Comparison of ENCODE assay signal across 8 cellular contexts in genomic region chr7:47474937-47475879, GRCh38.
DNase-seq lines count a peak whose midpoint lies in the region; ATAC-seq, FAIRE-seq and TF ChIP-seq lines count a peak whose summit lies in the region.

No MANE protein-coding gene starts in this region.

- TF ChIP-seq EP300 in tibial nerve (IDR thresholded peaks at IDR 0.05), result peak in 1 of 2 donors; percentile 89

- FAIRE-seq in bronchial epithelial cell (lab: Jason Lieb, UNC), result no peak

- H3K27ac ChIP-seq in lower lobe of right lung (peak overlapping the region; percentile 79), tibial nerve (peak overlapping the region in 3 of 4 donors; percentile 54 to 83 (median 81))

- H3K27me3 ChIP-seq in bronchial epithelial cell (ENCODE audit: control insufficient read depth, insufficient read depth, low read length) (no peaks in the 10 kb centered on the region), lower lobe of right lung (ENCODE audit: low read depth) (no peaks in the 10 kb centered on the region), tibial nerve (no peaks in the 10 kb centered on the region)

- TF ChIP-seq POLR2A in tibial nerve (IDR thresholded peaks at IDR 0.05), result peak in 1 of 2 donors; percentile 37

- peak; percentile 83 for DNase-seq in COLO829 (ENCODE audit: low spot score)
- peak; percentile 97 for DNase-seq in NOMO-1 (lab: John Stamatoyannopoulos, UW; ENCODE audit: unreplicated experiment in 2 of 2)
- peak; percentile 88 for DNase-seq in bronchial epithelial cell (ENCODE audit: low read depth)
- peak; percentile 95 for DNase-seq in lower lobe of right lung
- DNase-seq in tibial nerve (ENCODE audit: low spot score in 2 of 2), result peak; percentile 60 to 74
- DNase-seq in stimulated activated naive CD4-positive, alpha-beta T cell (lab: John Stamatoyannopoulos, UW), result no peak

- ATAC-seq in GM19043 (IDR thresholded peaks at IDR 0.05; ENCODE audit: low read depth, unreplicated experiment) (peak; percentile 89), HG03095 (IDR thresholded peaks at IDR 0.05; ENCODE audit: unreplicated experiment) (peak; percentile 85), lower lobe of right lung (peak; percentile 91 to 95)

- H3K4me3 ChIP-seq in bronchial epithelial cell (ENCODE audit: low read depth, low read length) (no peak overlapping the region), lower lobe of right lung (no peak overlapping the region), tibial nerve (no peak overlapping the region)

- H3K9me3 ChIP-seq in lower lobe of right lung (no peaks in the 10 kb centered on the region), tibial nerve (no peaks in the 10 kb centered on the region)

- H3K4me1 ChIP-seq in lower lobe of right lung (peaks cover 55% of the 10 kb centered on the region), tibial nerve (peaks cover 0 to 70% (median 36%) of the 10 kb centered on the region in 4 donors)

- WGBS in tibial nerve, 2 donors, result 53 to 68% methylated on average over 16 to 24 of the region's 24 CpGs

- H3K36me3 ChIP-seq in bronchial epithelial cell (ENCODE audit: control insufficient read depth, insufficient read depth, low read length) (no peaks in the 10 kb centered on the region), lower lobe of right lung (peaks cover 5% of the 10 kb centered on the region), tibial nerve (peaks cover 0 to 9% (median 0%) of the 10 kb centered on the region in 3 donors)

- TF ChIP-seq CTCF in bronchial epithelial cell (IDR thresholded peaks at IDR 0.05; ENCODE audit: insufficient read depth, low read length, severe bottlenecking), result no peak
- TF ChIP-seq CTCF in lower lobe of right lung (IDR thresholded peaks at IDR 0.05), result peak; percentile 22
- peak in 3 of 5 experiments; percentile 30 to 57 (median 36) for TF ChIP-seq CTCF in tibial nerve (IDR thresholded peaks at IDR 0.05)

- intact Hi-C loops in lower lobe of right lung (cut with DNase I), result no loop called here

Comparison
In these comparisons a context has a peak if more than half of its experiments do, and no peak if none do; other contexts are left out.
1. DNase-seq: peak in COLO829 (single experiment), NOMO-1 (2 of 2), bronchial epithelial cell (single experiment), lower lobe of right lung (single experiment) and tibial nerve (2 of 2); none in stimulated activated naive CD4-positive, alpha-beta T cell (0 of 6).
2. Peak in every context shown above with its lines, with median percentiles within 50 percentile points of each other: ATAC-seq.